In genomic region chr1:94734963-94735899, GRCh38 we compare ENCODE assay signal across 12 cellular contexts.
A peak's percentile ranks its signal among the peaks of the same experiment; 100 is the strongest.
DNase-seq lines count a peak whose midpoint lies in the region; ATAC-seq and TF ChIP-seq lines count a peak whose summit lies in the region.
"Had no signal": no experiment of that assay in that cellular context is flagged by ENCODE, and none has a peak within 500 bp of the region (broad histone marks: within the 10 kb centered on the region; RNA-seq: fewer than 3 reads in every experiment).

No MANE protein-coding gene starts in this region.

- peaks cover 35% of the 10 kb centered on the region for H3K27me3 Mint-ChIP-seq in stimulated activated naive CD8-positive, alpha-beta T cell treated with anti-CD3 and anti-CD28 coated beads, Interleukin-15, amount 100 ng/mL, for 72 hours

- 47 to 49% methylated on average over 20 of the region's 20 CpGs for WGBS in lung, 2 donors

- peak overlapping the region; percentile 80 to 83 for H3K27ac ChIP-seq in breast epithelium
- no peak overlapping the region for H3K27ac ChIP-seq in lung (ENCODE audit: low read depth in 1 of 2, low read length in 1 of 2)

- TF ChIP-seq POLR2A in breast epithelium (IDR thresholded peaks at IDR 0.05): no peak

- no peak for DNase-seq in stimulated activated naive CD8-positive, alpha-beta T cell treated with anti-CD3 and anti-CD28 coated beads, Interleukin-15, Interleukin-2, amounts not matched to agents 100 U/mL and 50 U/mL, for 24 hours
- no peak for DNase-seq in stimulated activated naive CD8-positive, alpha-beta T cell treated with anti-CD3 and anti-CD28 coated beads, Interleukin-15, amount 100 ng/mL, for 72 hours
- DNase-seq in breast epithelium (ENCODE audit: low spot score in 2 of 2) (peak in 1 of 2 donors; percentile 80), lung (ENCODE audit: low spot score) (peak; percentile 55), hippocampal formation (lab: John Stamatoyannopoulos, UW) (no peak), NCI-H510A (lab: John Stamatoyannopoulos, UW) (no peak), dermis blood vessel endothelial cell (no peak)
- DNase-seq: activated CD4-positive, alpha-beta T cell treated with anti-CD3 and anti-CD28 coated beads, Interleukin-2, amount 50 U/mL, for 1 hour; COR-L47; hypothalamus had no signal

- H3K4me3 ChIP-seq in breast epithelium (peak overlapping the region in 1 of 3 donors; percentile 46), lung (no peak overlapping the region)

- peaks cover 7% of the 10 kb centered on the region for H3K4me1 Mint-ChIP-seq in stimulated activated naive CD8-positive, alpha-beta T cell treated with anti-CD3 and anti-CD28 coated beads, Interleukin-15, amount 100 ng/mL, for 72 hours

- H3K27me3 ChIP-seq in breast epithelium (no peaks in the 10 kb centered on the region), lung (ENCODE audit: control insufficient read depth, insufficient read depth) (no peaks in the 10 kb centered on the region)

- no peak for TF ChIP-seq CTCF in breast epithelium (IDR thresholded peaks at IDR 0.05)
- TF ChIP-seq CTCF in lung (IDR thresholded peaks at IDR 0.05; ENCODE audit: control extremely low read depth, extremely low read depth): no peak

- no peaks in the 10 kb centered on the region for H3K36me3 ChIP-seq in breast epithelium
- no peaks in the 10 kb centered on the region for H3K36me3 ChIP-seq in lung (ENCODE audit: control insufficient read depth in 2 of 2, insufficient read depth in 2 of 2, low read length in 2 of 2)

- H3K9me3 ChIP-seq in breast epithelium (no peaks in the 10 kb centered on the region), lung (ENCODE audit: control insufficient read depth in 2 of 2, insufficient read depth in 1 of 2, low read length in 1 of 2) (no peaks in the 10 kb centered on the region)

- intact Hi-C loops in breast epithelium (cut with DNase I; ENCODE audit: low total_unique reads): no loop called here

- no peak overlapping the region for H3K4me3 Mint-ChIP-seq in stimulated activated naive CD8-positive, alpha-beta T cell treated with anti-CD3 and anti-CD28 coated beads, Interleukin-15, amount 100 ng/mL, for 72 hours
- H3K4me3 Mint-ChIP-seq: stimulated activated naive CD8-positive, alpha-beta T cell treated with anti-CD3 and anti-CD28 coated beads, Interleukin-15, Interleukin-2, amounts not matched to agents 100 ng/mL and 50 ng/mL, for 24 hours had no signal

- H3K9me3 Mint-ChIP-seq in stimulated activated naive CD8-positive, alpha-beta T cell treated with anti-CD3 and anti-CD28 coated beads, Interleukin-15, amount 100 ng/mL, for 72 hours: no peaks in the 10 kb centered on the region
- H3K9me3 Mint-ChIP-seq: stimulated activated naive CD8-positive, alpha-beta T cell treated with anti-CD3 and anti-CD28 coated beads, Interleukin-15, Interleukin-2, amounts not matched to agents 100 ng/mL and 50 ng/mL, for 24 hours had no signal

- H3K27ac Mint-ChIP-seq in stimulated activated naive CD8-positive, alpha-beta T cell treated with anti-CD3 and anti-CD28 coated beads, Interleukin-15, amount 100 ng/mL, for 72 hours: no peak overlapping the region
- H3K27ac Mint-ChIP-seq: stimulated activated naive CD8-positive, alpha-beta T cell treated with anti-CD3 and anti-CD28 coated beads, Interleukin-15, Interleukin-2, amounts not matched to agents 100 ng/mL and 50 ng/mL, for 24 hours had no signal

- H3K4me1 ChIP-seq in breast epithelium: peaks cover 0 to 5% of the 10 kb centered on the region in 2 donors
- peaks cover 3 to 6% of the 10 kb centered on the region in 2 donors for H3K4me1 ChIP-seq in lung (ENCODE audit: control insufficient read depth in 2 of 2, insufficient read depth in 2 of 2, low read length in 2 of 2)

- ATAC-seq in stimulated activated naive CD8-positive, alpha-beta T cell treated with anti-CD3 and anti-CD28 coated beads, Interleukin-15, Interleukin-2, amounts not matched to agents 100 U/mL and 50 U/mL, for 24 hours: peak; percentile 43
- no peak for ATAC-seq in stimulated activated naive CD8-positive, alpha-beta T cell treated with anti-CD3 and anti-CD28 coated beads, Interleukin-15, amount 100 ng/mL, for 72 hours
- peak; percentile 25 for ATAC-seq in lung (ENCODE audit: insufficient read depth, low FRiP score)
- ATAC-seq in HG03571 (IDR thresholded peaks at IDR 0.05; ENCODE audit: unreplicated experiment): no peak

Comparison
In these comparisons a context has a peak if more than half of its experiments do, and no peak if none do; other contexts are left out.
1. ATAC-seq: peak in stimulated activated naive CD8-positive, alpha-beta T cell treated with anti-CD3 and anti-CD28 coated beads, Interleukin-15, Interleukin-2, amounts not matched to agents 100 U/mL and 50 U/mL, for 24 hours (single experiment) and lung (single experiment); none in stimulated activated naive CD8-positive, alpha-beta T cell treated with anti-CD3 and anti-CD28 coated beads, Interleukin-15, amount 100 ng/mL, for 72 hours (single experiment) and HG03571 (single experiment).
2. H3K27ac ChIP-seq: peak in breast epithelium (2 of 2); none in lung (0 of 2).